ENCODE assay signal across 8 cellular contexts in the genomic region with DNA sequence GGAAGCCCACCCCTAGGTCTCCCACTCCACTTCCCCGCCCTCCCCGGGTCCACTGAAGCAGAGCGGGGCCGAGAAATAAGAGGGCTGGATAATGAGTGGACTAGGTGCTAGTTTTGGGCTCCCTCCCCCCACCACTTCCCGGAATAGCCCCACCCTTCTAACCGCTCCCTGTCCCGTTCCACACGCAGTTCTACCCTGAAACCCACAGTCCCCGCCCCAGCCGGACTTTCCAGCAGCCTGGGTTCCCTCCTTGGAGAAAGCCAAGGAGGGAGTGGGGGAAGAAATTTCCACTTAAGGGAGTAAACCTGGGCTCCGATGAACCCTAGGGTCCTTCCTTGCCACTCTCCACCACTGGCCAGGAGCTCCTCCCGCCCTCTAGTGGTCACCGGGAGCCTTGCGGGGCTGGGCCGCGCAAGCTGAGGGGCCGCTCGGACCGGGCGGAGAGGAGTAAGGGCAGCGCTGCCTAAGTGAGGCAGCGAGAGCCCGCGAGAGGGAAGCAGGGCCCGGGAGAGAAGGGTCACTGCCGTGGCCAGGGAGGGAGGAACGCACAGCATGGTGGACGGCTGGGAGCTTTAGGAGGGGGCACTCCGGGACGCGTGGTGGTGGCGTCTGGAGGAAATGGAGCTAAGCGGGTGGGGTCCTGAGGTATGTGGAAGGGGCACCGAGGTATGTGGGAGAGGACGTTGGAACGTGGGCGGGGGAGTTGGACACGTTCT. TPM values are rescaled to one million over a fixed set of nuclear protein-coding genes. Genes with fewer than 3 reads are reported as not detected.
A peak's percentile ranks its signal among the peaks of the same experiment; 100 is the strongest.
DNase-seq lines count a peak whose midpoint lies in the region; ATAC-seq and TF ChIP-seq lines count a peak whose summit lies in the region.

No MANE protein-coding gene starts in this region.

- no peaks in the 10 kb centered on the region for H3K9me3 ChIP-seq in BE2C

- H3K9me3 Mint-ChIP-seq in activated CD4-positive, alpha-beta memory T cell treated with anti-CD3 and anti-CD28 coated beads, Interleukin-2, amount 10 ng/mL, durations not matched to agents 7 days and 5 days: no peaks in the 10 kb centered on the region

- CTCF ChIA-PET in activated CD4-positive, alpha-beta memory T cell treated with anti-CD3 and anti-CD28 coated beads, Interleukin-2, amount 10 ng/mL, durations not matched to agents 7 days and 5 days (lab: Charles Lee): interaction anchor here (0.6 to 6.3 kb wide), 20 partner anchors 9 to 150 kb away, joined by 3 to 93 read pairs (median 6); a partner anchor contains a TSS

- peaks cover 40% of the 10 kb centered on the region for H3K4me1 Mint-ChIP-seq in activated CD4-positive, alpha-beta memory T cell treated with anti-CD3 and anti-CD28 coated beads, Interleukin-2, amount 10 ng/mL, durations not matched to agents 7 days and 5 days

- H3K27me3 ChIP-seq in BE2C: no peaks in the 10 kb centered on the region

- POLR2A ChIA-PET in activated CD4-positive, alpha-beta memory T cell treated with anti-CD3 and anti-CD28 coated beads, Interleukin-2, amount 10 ng/mL, durations not matched to agents 7 days and 5 days (lab: Charles Lee): interaction anchor here (0.6 to 5.4 kb wide), 15 partner anchors 9 to 232 kb away, joined by 3 to 133 read pairs (median 9); a partner anchor contains a TSS

- peak overlapping the region; percentile 76 for H3K4me3 Mint-ChIP-seq in activated CD4-positive, alpha-beta memory T cell treated with anti-CD3 and anti-CD28 coated beads, Interleukin-2, amount 10 ng/mL, durations not matched to agents 7 days and 5 days

- DNase-seq in BE2C (peak; percentile 92), NCI-H82 (lab: John Stamatoyannopoulos, UW) (peak; percentile 95), lung microvascular endothelial cell (ENCODE audit: low read depth in 2 of 2) (peak; percentile 87 to 89)
- peak; percentile 81 for DNase-seq in activated CD4-positive, alpha-beta memory T cell treated with anti-CD3 and anti-CD28 coated beads, Interleukin-2, amount 10 ng/mL, durations not matched to agents 7 days and 5 days
- DNase-seq in effector CD4-positive, alpha-beta T cell: peak; percentile 53
- peak; percentile 68 for DNase-seq in stimulated activated CD8-positive, alpha-beta memory T cell treated with anti-CD3 and anti-CD28 coated beads, Interleukin-12 subunit alpha, Interleukin-12 subunit beta, amount 100 ng/mL, for 24 hours (ENCODE audit: extremely low read depth)

- peaks cover 17% of the 10 kb centered on the region for H3K36me3 Mint-ChIP-seq in activated CD4-positive, alpha-beta memory T cell treated with anti-CD3 and anti-CD28 coated beads, Interleukin-2, amount 10 ng/mL, durations not matched to agents 7 days and 5 days (ENCODE audit: low read depth)

- peak overlapping the region; percentile 65 for H3K4me3 ChIP-seq in BE2C (ENCODE audit: low read depth, low read length)

- peaks cover 7% of the 10 kb centered on the region for H3K36me3 ChIP-seq in BE2C

- H3K4me1 ChIP-seq in BE2C: peaks cover 7% of the 10 kb centered on the region

- ATAC-seq in GM19043 (IDR thresholded peaks at IDR 0.05; ENCODE audit: low read depth, unreplicated experiment) (peak; percentile 71), HG03571 (IDR thresholded peaks at IDR 0.05; ENCODE audit: unreplicated experiment) (peak; percentile 45)

- no peaks in the 10 kb centered on the region for H3K27me3 Mint-ChIP-seq in activated CD4-positive, alpha-beta memory T cell treated with anti-CD3 and anti-CD28 coated beads, Interleukin-2, amount 10 ng/mL, durations not matched to agents 7 days and 5 days

- peak; percentile 97 for TF ChIP-seq CTCF in BE2C (IDR thresholded peaks at IDR 0.05; ENCODE audit: low read depth, low read length)

- peak overlapping the region; percentile 98 for H3K27ac Mint-ChIP-seq in activated CD4-positive, alpha-beta memory T cell treated with anti-CD3 and anti-CD28 coated beads, Interleukin-2, amount 10 ng/mL, durations not matched to agents 7 days and 5 days

RNA-seq across cellular contexts. Expression of a gene that starts 14.3 kb away (rescaled TPM):
- polyA plus RNA-seq in BE2C (2012; ENCODE audit: insufficient read depth, insufficient read length, low read depth): 47.4 TPM
- 10 to 100 TPM; 30.7 to 32.3 TPM for total RNA-seq in activated CD4-positive, alpha-beta memory T cell treated with anti-CD3 and anti-CD28 coated beads, Interleukin-2, amount 10 ng/mL, durations not matched to agents 7 days and 5 days
- total RNA-seq in lung microvascular endothelial cell: 7.9 and 9.2 TPM in 2 replicates

RNA-seq across cellular contexts. Expression of a gene that starts 15.1 kb away (rescaled TPM):
- polyA plus RNA-seq in BE2C (2012; ENCODE audit: insufficient read depth, insufficient read length, low read depth): 149 TPM
- total RNA-seq in activated CD4-positive, alpha-beta memory T cell treated with anti-CD3 and anti-CD28 coated beads, Interleukin-2, amount 10 ng/mL, durations not matched to agents 7 days and 5 days: 10 to 100 TPM; 41.2 to 43.1 TPM
- 28.8 and 31.6 TPM in 2 replicates for total RNA-seq in lung microvascular endothelial cell

RNA-seq across cellular contexts. Expression of a gene that starts 19.8 kb away (rescaled TPM):
- polyA plus RNA-seq in BE2C (2012; ENCODE audit: insufficient read depth, insufficient read length, low read depth): 25.0 TPM
- total RNA-seq in activated CD4-positive, alpha-beta memory T cell treated with anti-CD3 and anti-CD28 coated beads, Interleukin-2, amount 10 ng/mL, durations not matched to agents 7 days and 5 days: 10 to 100 TPM; 17.8 to 18.3 TPM
- total RNA-seq in lung microvascular endothelial cell: 1.2 and 2.4 TPM in 2 replicates

RNA-seq across cellular contexts. Expression of a gene that starts 20.3 kb away (rescaled TPM):
- 420 TPM for polyA plus RNA-seq in BE2C (2012; ENCODE audit: insufficient read depth, insufficient read length, low read depth)
- total RNA-seq in activated CD4-positive, alpha-beta memory T cell treated with anti-CD3 and anti-CD28 coated beads, Interleukin-2, amount 10 ng/mL, durations not matched to agents 7 days and 5 days: 100 to 1,000 TPM; 203 to 224 TPM
- 169 and 232 TPM in 2 replicates for total RNA-seq in lung microvascular endothelial cell

RNA-seq across cellular contexts. Expression of a gene that starts 53.1 kb away (rescaled TPM):
- polyA plus RNA-seq in BE2C (2012; ENCODE audit: insufficient read depth, insufficient read length, low read depth): 221 TPM
- 10 to 100 TPM; 80.2 to 80.6 TPM for total RNA-seq in activated CD4-positive, alpha-beta memory T cell treated with anti-CD3 and anti-CD28 coated beads, Interleukin-2, amount 10 ng/mL, durations not matched to agents 7 days and 5 days
- total RNA-seq in lung microvascular endothelial cell: 25.5 and 34.9 TPM in 2 replicates

Comparison
In these comparisons a context has a peak if more than half of its experiments do, and no peak if none do; other contexts are left out.
1. Peak in every context shown above with its lines: DNase-seq, ATAC-seq and H3K4me3 ChIP-seq.